ENCODE assay signal across 8 cellular contexts in the genomic region with DNA sequence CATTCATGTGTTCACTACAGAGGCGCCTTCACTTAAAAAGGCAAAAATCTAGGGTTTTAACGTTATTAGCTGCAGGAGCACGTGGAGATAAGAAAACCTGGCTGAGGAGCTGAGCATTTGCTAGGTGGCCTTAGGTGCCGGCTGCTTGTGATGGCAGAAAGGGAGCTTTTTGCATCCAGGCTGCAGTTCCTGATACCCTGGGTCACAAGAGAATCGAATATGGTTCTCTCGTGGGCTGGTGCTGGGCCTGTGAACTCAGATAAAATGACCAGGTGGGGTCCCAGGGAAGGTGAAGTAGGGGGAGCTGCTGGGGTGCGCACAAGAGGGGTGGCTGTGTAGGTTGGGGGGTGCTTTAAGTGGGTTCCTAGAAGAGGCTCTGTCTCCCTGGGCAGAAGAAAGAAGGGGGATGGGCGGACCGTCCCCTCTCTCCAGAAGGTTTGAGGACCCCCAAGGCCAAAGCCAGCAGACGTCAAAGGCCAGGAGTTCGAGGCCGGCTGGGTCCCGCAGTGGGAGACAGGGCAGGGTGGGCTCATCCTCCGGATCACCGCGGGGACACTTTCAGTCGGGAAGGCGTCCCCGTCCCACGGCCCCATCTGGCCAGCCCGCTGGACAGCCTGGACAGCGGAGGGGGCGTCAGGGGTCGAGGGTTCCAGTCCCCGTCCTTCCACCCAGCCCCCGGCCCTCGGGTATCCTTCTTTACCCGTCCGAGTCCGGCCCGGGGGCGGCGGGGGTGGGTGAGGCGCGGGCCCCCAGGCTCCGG. TPM values are rescaled to one million over a fixed set of nuclear protein-coding genes. Genes with fewer than 3 reads are reported as not detected.
A peak's percentile ranks its signal among the peaks of the same experiment; 100 is the strongest.
DNase-seq lines count a peak whose midpoint lies in the region; ATAC-seq, FAIRE-seq and TF ChIP-seq lines count a peak whose summit lies in the region.

No MANE protein-coding gene starts in this region.

- no peaks in the 10 kb centered on the region for H3K36me3 ChIP-seq in gastrocnemius medialis

- peaks cover 5% of the 10 kb centered on the region for H3K36me3 Mint-ChIP-seq in activated CD4-positive, alpha-beta memory T cell treated with anti-CD3 and anti-CD28 coated beads for 36 hours

- H3K27ac Mint-ChIP-seq in activated CD4-positive, alpha-beta memory T cell treated with anti-CD3 and anti-CD28 coated beads for 36 hours, result peak overlapping the region; percentile 46

- H3K4me3 ChIP-seq in HFF-Myc (replicated peaks; ENCODE audit: low read depth, low read length) (peak overlapping the region; percentile 39), gastrocnemius medialis (peak overlapping the region; percentile 49 to 58 (median 50))

- H3K9me3 Mint-ChIP-seq in activated CD4-positive, alpha-beta memory T cell treated with anti-CD3 and anti-CD28 coated beads for 36 hours, result no peaks in the 10 kb centered on the region

- H3K27me3 Mint-ChIP-seq in activated CD4-positive, alpha-beta memory T cell treated with anti-CD3 and anti-CD28 coated beads for 36 hours, result peaks cover 3% of the 10 kb centered on the region

- peak overlapping the region; percentile 74 for H3K4me3 Mint-ChIP-seq in activated CD4-positive, alpha-beta memory T cell treated with anti-CD3 and anti-CD28 coated beads for 36 hours

- in situ Hi-C loops in gastrocnemius medialis (cut with MboI; ENCODE audit: low sequenced_read_pairs in 4 of 4), result no loop called here

- H3K9me3 ChIP-seq in gastrocnemius medialis, result no peaks in the 10 kb centered on the region

- POLR2A ChIA-PET in activated CD4-positive, alpha-beta memory T cell treated with anti-CD3 and anti-CD28 coated beads for 36 hours (lab: Charles Lee), result no interaction called here

- TF ChIP-seq POLR2A in gastrocnemius medialis (IDR thresholded peaks at IDR 0.05), result no peak

- ATAC-seq in left cardiac atrium (no peak), gastrocnemius medialis (no peak), GM18498 (IDR thresholded peaks at IDR 0.05; ENCODE audit: unreplicated experiment) (no peak), GM21737 (IDR thresholded peaks at IDR 0.05; ENCODE audit: unreplicated experiment) (no peak)

- H3K4me1 Mint-ChIP-seq in activated CD4-positive, alpha-beta memory T cell treated with anti-CD3 and anti-CD28 coated beads for 36 hours (ENCODE audit: low read depth), result peaks cover 26% of the 10 kb centered on the region

- DNase-seq in HFF-Myc (ENCODE audit: extremely low read depth, low read depth) (no peak), left cardiac atrium (peak; percentile 48), gastrocnemius medialis (no peak), ecto neural progenitor cell (ENCODE audit: low spot score) (no peak), frontal cortex (ENCODE audit: low spot score in 2 of 2) (no peak)
- no peak for DNase-seq in activated CD4-positive, alpha-beta memory T cell treated with anti-CD3 and anti-CD28 coated beads for 36 hours

- FAIRE-seq in frontal cortex (lab: Jason Lieb, UNC), result no peak

- intact Hi-C loops in activated CD4-positive, alpha-beta memory T cell treated with anti-CD3 and anti-CD28 coated beads for 36 hours (cut with micrococcal nuclease), result loop anchor here (2.0 to 5.0 kb wide), 3 partner anchors 27 to 273 kb away; no protein-coding TSS in a partner anchor
- intact Hi-C loops in left cardiac atrium (cut with DNase I) (no loop called here), gastrocnemius medialis (cut with DNase I; ENCODE audit: low total_unique reads) (no loop called here)

- TF ChIP-seq CTCF in HFF-Myc (IDR thresholded peaks at IDR 0.05; ENCODE audit: low read depth, low read length, missing control alignments) (no peak), gastrocnemius medialis (IDR thresholded peaks at IDR 0.05 in 4 of 5, conservative IDR thresholded peaks at IDR 0.05 in 1 of 5) (no peak)

- H3K27ac ChIP-seq in gastrocnemius medialis, result peak overlapping the region; percentile 56 to 70 (median 62)

- no peaks in the 10 kb centered on the region for H3K4me1 ChIP-seq in gastrocnemius medialis

- CTCF ChIA-PET in activated CD4-positive, alpha-beta memory T cell treated with anti-CD3 and anti-CD28 coated beads for 36 hours (lab: Charles Lee), result no interaction called here

- no peaks in the 10 kb centered on the region for H3K27me3 ChIP-seq in gastrocnemius medialis

RNA-seq across cellular contexts. Expression of gene CMIP, which starts 0.7 kb away (rescaled TPM):
- total RNA-seq in activated CD4-positive, alpha-beta memory T cell treated with anti-CD3 and anti-CD28 coated beads for 36 hours, result 10 to 100 TPM; 35.0 to 36.6 TPM
- total RNA-seq in left cardiac atrium, result 10 to 100 TPM; 18.1 to 34.9 TPM
- total RNA-seq in gastrocnemius medialis, result 1 to 10 TPM in 3 of 4 donors, under 1 TPM in 1; 0.90 to 5.1 (median 2.7) TPM
- total RNA-seq in frontal cortex, result 18.8 TPM
